Comparison of ENCODE assay signal across 22 cellular contexts in the genomic region with DNA sequence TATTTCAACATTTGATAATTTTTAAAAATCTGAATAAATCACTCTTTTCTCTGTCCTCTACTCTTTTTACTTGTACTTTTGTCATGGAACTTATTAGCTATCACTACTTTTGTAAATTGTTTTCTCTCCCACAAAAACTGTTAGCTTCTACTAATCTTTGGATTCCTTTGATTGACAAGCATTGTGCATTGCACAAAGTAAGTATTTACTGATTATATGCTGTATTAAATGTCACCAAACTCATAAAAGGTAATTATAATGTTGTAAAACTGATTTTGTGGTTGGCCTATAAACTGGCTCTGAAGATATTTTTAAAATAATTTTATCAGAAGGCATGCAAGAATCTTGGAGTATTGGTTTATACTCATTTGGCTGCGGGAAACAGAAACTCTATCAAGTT.
"Had no signal": no experiment of that assay in that cellular context is flagged by ENCODE, and none has a peak within 500 bp of the region (broad histone marks: within the 10 kb centered on the region; RNA-seq: fewer than 3 reads in every experiment).

No MANE protein-coding gene starts in this region.

- H3K4me3 ChIP-seq: MG63, SJSA1, SK-N-MC had no signal

- H3K27me3 ChIP-seq: MG63, SJSA1 had no signal

- DNase-seq: IMR-90, Karpas-422, KG1, MG63, NCI-H1092 treated with DMSO at 0.1 percent for 48 hours, NCI-H1436, NCI-H187, NCI-H2029, NCI-H2081 treated with DMSO at 0.1 percent for 48 hours, NCI-H2171, NCI-H226, NCI-H446, NCI-H510A, NCI-H524 treated with DMSO at 0.1 percent for 48 hours, NCI-H69, NCI-H774, Right ventricle myocardium superior, RPMI8226, SIG-M5 had no signal

- H3K9me3 ChIP-seq: MG63, SJSA1 had no signal

- H3K27ac ChIP-seq: HL-60, SJSA1, SK-N-MC had no signal

- H3K4me1 ChIP-seq: SJSA1 had no signal

- H3K36me3 ChIP-seq: MG63, SJSA1 had no signal
